In genomic region chr19:43778651-43779050, GRCh38 we compare ENCODE assay signal across 11 cellular contexts. TPM values are rescaled to one million over a fixed set of nuclear protein-coding genes. Genes with fewer than 3 reads are reported as not detected.
DNase-seq lines count a peak whose midpoint lies in the region; ATAC-seq lines count a peak whose summit lies in the region.
"Had no signal": no experiment of that assay in that cellular context is flagged by ENCODE, and none has a peak within 500 bp of the region (broad histone marks: within the 10 kb centered on the region; RNA-seq: fewer than 3 reads in every experiment).

No MANE protein-coding gene starts in this region.

- peak overlapping the region; percentile 11 for H3K18ac ChIP-seq in trophoblast cell (ENCODE audit: low read length)

- peak; percentile 73 for DNase-seq in DMS53 (lab: John Stamatoyannopoulos, UW)
- DNase-seq in DMS53 treated with DMSO at 0.1 percent for 48 hours (lab: John Stamatoyannopoulos, UW; ENCODE audit: unreplicated experiment) = no peak
- DNase-seq in NCI-H2081 (lab: John Stamatoyannopoulos, UW) = peak; percentile 88 to 93
- DNase-seq in activated CD4-positive, alpha-beta memory T cell treated with anti-CD3 and anti-CD28 coated beads for 36 hours = no peak
- no peak for DNase-seq in trophoblast cell
- no peak for DNase-seq in T1000 (lab: John Stamatoyannopoulos, UW)
- DNase-seq: activated gamma-delta T cell had no signal

- H3K14ac ChIP-seq in trophoblast cell (ENCODE audit: low read length) = no peak overlapping the region

- H2BK12ac ChIP-seq in trophoblast cell (ENCODE audit: low read length) = peak overlapping the region; percentile 21

- H4K12ac ChIP-seq in trophoblast cell (ENCODE audit: low read depth, low read length) = no peak overlapping the region

- H3K36me3 ChIP-seq in trophoblast cell (ENCODE audit: control insufficient read depth in 1 of 2, insufficient read depth in 2 of 2, low read length in 2 of 2) = no peaks in the 10 kb centered on the region

- peak overlapping the region; percentile 53 for H4K91ac ChIP-seq in trophoblast cell (ENCODE audit: low read depth, low read length)

- no peak for ATAC-seq in HG03159 (IDR thresholded peaks at IDR 0.05; ENCODE audit: unreplicated experiment)
- no peak for ATAC-seq in GM21737 (IDR thresholded peaks at IDR 0.05; ENCODE audit: unreplicated experiment)

- H3K4me1 Mint-ChIP-seq in activated CD4-positive, alpha-beta memory T cell treated with anti-CD3 and anti-CD28 coated beads for 36 hours (ENCODE audit: low read depth) = peaks cover 61% of the 10 kb centered on the region

- intact Hi-C loops in activated CD4-positive, alpha-beta memory T cell treated with anti-CD3 and anti-CD28 coated beads for 36 hours (cut with micrococcal nuclease) = no loop called here

- CTCF ChIA-PET in activated CD4-positive, alpha-beta memory T cell treated with anti-CD3 and anti-CD28 coated beads for 36 hours (lab: Charles Lee) = interaction anchor here (0.9 to 8.3 kb wide), 6 partner anchors 13 to 110 kb away, joined by 3 to 175 read pairs (median 8); no protein-coding TSS in a partner anchor

- peaks cover 26% of the 10 kb centered on the region for H3K79me1 ChIP-seq in trophoblast cell (ENCODE audit: low read length)

- no peaks in the 10 kb centered on the region for H3K9me3 Mint-ChIP-seq in activated CD4-positive, alpha-beta memory T cell treated with anti-CD3 and anti-CD28 coated beads for 36 hours

- peaks cover 34 to 38% of the 10 kb centered on the region in 2 experiments for H3K4me1 ChIP-seq in trophoblast cell (ENCODE audit: control insufficient read depth in 1 of 2, insufficient read depth in 2 of 2, low read length in 2 of 2)

- POLR2A ChIA-PET in activated CD4-positive, alpha-beta memory T cell treated with anti-CD3 and anti-CD28 coated beads for 36 hours (lab: Charles Lee) = interaction anchor here (7.0 to 7.1 kb wide), 2 partner anchors 11 to 25 kb away, joined by 82 to 127 read pairs; partner anchors contain the start of gene SMG9

- no peaks in the 10 kb centered on the region for H3K27me3 Mint-ChIP-seq in activated CD4-positive, alpha-beta memory T cell treated with anti-CD3 and anti-CD28 coated beads for 36 hours

- no CpG with 5 or more reads among the region's 1 CpG for WGBS in trophoblast cell (ENCODE audit: extremely low coverage, insufficient coverage, insufficient read length)

- H3K4me2 ChIP-seq in trophoblast cell (ENCODE audit: low read length) = no peak overlapping the region

- H3K4me3 ChIP-seq in trophoblast cell (ENCODE audit: low read depth, low read length) = no peak overlapping the region

- H2BK120ac ChIP-seq in trophoblast cell (ENCODE audit: insufficient read depth, low read length, poor library complexity) = no peak overlapping the region

- peak overlapping the region; percentile 92 for H3K27ac Mint-ChIP-seq in activated CD4-positive, alpha-beta memory T cell treated with anti-CD3 and anti-CD28 coated beads for 36 hours

- H3K4ac ChIP-seq in trophoblast cell (ENCODE audit: low read depth, low read length) = no peak overlapping the region

- H3K23ac ChIP-seq in trophoblast cell (ENCODE audit: low read length) = no peak overlapping the region

- no peak overlapping the region for H2BK5ac ChIP-seq in trophoblast cell (ENCODE audit: low read depth, low read length, poor library complexity)

- peaks cover 12% of the 10 kb centered on the region for H3K9me3 ChIP-seq in trophoblast cell (ENCODE audit: insufficient read depth, low read depth, low read length)

- peak overlapping the region; percentile 80 for H3K4me3 Mint-ChIP-seq in activated CD4-positive, alpha-beta memory T cell treated with anti-CD3 and anti-CD28 coated beads for 36 hours

- no peak overlapping the region for H4K8ac ChIP-seq in trophoblast cell (ENCODE audit: low read depth, low read length)

- H2AK5ac ChIP-seq in trophoblast cell (ENCODE audit: low read length) = no peak overlapping the region

- H3K9ac ChIP-seq in trophoblast cell (ENCODE audit: low read length) = no peak overlapping the region

- peaks cover 2% of the 10 kb centered on the region for H3K79me2 ChIP-seq in trophoblast cell (ENCODE audit: control insufficient read depth, insufficient read depth, low read length, poor library complexity)

- peaks cover 48% of the 10 kb centered on the region for H3K36me3 Mint-ChIP-seq in activated CD4-positive, alpha-beta memory T cell treated with anti-CD3 and anti-CD28 coated beads for 36 hours

- H3K27me3 ChIP-seq in trophoblast cell (ENCODE audit: insufficient read depth, low read length) = peaks cover 5% of the 10 kb centered on the region

- no peak overlapping the region for H3K27ac ChIP-seq in trophoblast cell (ENCODE audit: low read depth, low read length)

- H2AFZ ChIP-seq in trophoblast cell (ENCODE audit: insufficient read depth, low read length, poor library complexity) = no peak overlapping the region

RNA-seq across cellular contexts. Expression of gene KCNN4, which starts 2.1 kb away (rescaled TPM):
- total RNA-seq in activated CD4-positive, alpha-beta memory T cell treated with anti-CD3 and anti-CD28 coated beads for 36 hours = 100 to 1,000 TPM; 120 to 130 TPM
- polyA plus RNA-seq in trophoblast cell (2013) = 46.3 and 48.1 TPM in 2 replicates

RNA-seq across cellular contexts. Expression of gene LYPD5, which starts 23.6 kb away (rescaled TPM):
- 1 to 10 TPM in 1 of 2 experiments, under 1 TPM in 1; 0.62 to 1.2 TPM for total RNA-seq in activated CD4-positive, alpha-beta memory T cell treated with anti-CD3 and anti-CD28 coated beads for 36 hours
- polyA plus RNA-seq in trophoblast cell (2013) = 75.1 and 79.1 TPM in 2 replicates
- total RNA-seq: SK-MEL-5, skeletal muscle tissue had no signal

RNA-seq across cellular contexts. Expression of gene SMG9, which starts 23.9 kb away (rescaled TPM):
- 10 to 100 TPM; 58.2 to 58.3 TPM for total RNA-seq in activated CD4-positive, alpha-beta memory T cell treated with anti-CD3 and anti-CD28 coated beads for 36 hours
- polyA plus RNA-seq in trophoblast cell (2013) = 29.5 and 29.9 TPM in 2 replicates

RNA-seq across cellular contexts. Expression of gene ZNF283, which starts 48.5 kb away (rescaled TPM):
- 1 to 10 TPM; 5.2 to 8.1 TPM for total RNA-seq in activated CD4-positive, alpha-beta memory T cell treated with anti-CD3 and anti-CD28 coated beads for 36 hours
- 3.7 and 4.0 TPM in 2 replicates for polyA plus RNA-seq in trophoblast cell (2013)

Comparison
In these comparisons a context has a peak if more than half of its experiments do, and no peak if none do; other contexts are left out.
1. DNase-seq: peak in DMS53 (single experiment) and NCI-H2081 (2 of 2); none in DMS53 treated with DMSO at 0.1 percent for 48 hours (single experiment), activated CD4-positive, alpha-beta memory T cell treated with anti-CD3 and anti-CD28 coated beads for 36 hours (single experiment), trophoblast cell (0 of 2) and T1000 (single experiment).